Comparison of ENCODE assay signal across 21 cellular contexts in the genomic region with DNA sequence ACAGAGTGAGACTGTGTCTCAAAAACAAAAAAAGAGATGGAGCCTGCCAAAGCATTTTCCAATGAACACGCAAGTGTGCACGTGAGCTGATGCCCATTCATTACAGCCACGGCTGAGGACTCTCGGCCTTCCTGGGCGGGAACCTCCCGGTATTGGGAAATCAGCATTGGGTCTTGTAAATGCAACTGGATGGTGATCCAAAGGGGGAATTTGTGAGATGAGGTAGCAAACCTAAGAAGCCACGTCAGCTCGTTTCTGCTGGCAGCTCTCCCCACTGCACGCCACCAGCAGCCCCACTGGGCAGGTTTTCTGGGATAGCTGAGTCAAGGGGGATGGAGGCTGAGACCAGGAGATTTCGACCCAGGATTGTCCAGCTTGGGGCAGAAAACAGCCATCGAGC. TPM values are rescaled to one million over a fixed set of nuclear protein-coding genes. Genes with fewer than 3 reads are reported as not detected.
DNase-seq lines count a peak whose midpoint lies in the region; ATAC-seq, FAIRE-seq and TF ChIP-seq lines count a peak whose summit lies in the region.
"Had no signal": no experiment of that assay in that cellular context is flagged by ENCODE, and none has a peak within 500 bp of the region (broad histone marks: within the 10 kb centered on the region; RNA-seq: fewer than 3 reads in every experiment).

No MANE protein-coding gene starts in this region.

- H3K4me1 ChIP-seq in right cardiac atrium (ENCODE audit: control insufficient read depth, insufficient read depth, low read length): no peaks in the 10 kb centered on the region
- H3K4me1 ChIP-seq in spleen: no peaks in the 10 kb centered on the region
- H3K4me1 ChIP-seq: HAP-1, SJSA1 had no signal

- H3K36me3 ChIP-seq in spleen: peaks cover 0 to 6% (median 0%) of the 10 kb centered on the region in 6 donors
- H3K36me3 ChIP-seq: HAP-1 had no signal

- H3K4me3 Mint-ChIP-seq in CD14-positive monocyte (no peak overlapping the region), chondrocyte (ENCODE audit: unreplicated experiment) (no peak overlapping the region)
- H3K4me3 Mint-ChIP-seq: CD4-positive, alpha-beta T cell; GM23338; IgD-negative memory B cell had no signal

- H3K27ac ChIP-seq in right cardiac atrium (ENCODE audit: low read length) (no peak overlapping the region), spleen (no peak overlapping the region)
- H3K27ac ChIP-seq: SJSA1 had no signal

- H3K27me3 Mint-ChIP-seq in CD14-positive monocyte (ENCODE audit: low read depth in 3 of 3) (peaks cover 0 to 3% (median 3%) of the 10 kb centered on the region in 3 donors), chondrocyte (ENCODE audit: low read depth) (no peaks in the 10 kb centered on the region)
- H3K27me3 Mint-ChIP-seq: CD4-positive, alpha-beta T cell; IgD-negative memory B cell had no signal

- H3K9me3 Mint-ChIP-seq in CD14-positive monocyte (peaks cover 15 to 44% (median 33%) of the 10 kb centered on the region in 7 donors), chondrocyte (ENCODE audit: low read depth) (peaks cover 7% of the 10 kb centered on the region)
- H3K9me3 Mint-ChIP-seq: CD4-positive, alpha-beta T cell had no signal

- H3K9me3 ChIP-seq in right cardiac atrium (ENCODE audit: control insufficient read depth, low read length) (no peaks in the 10 kb centered on the region), spleen (peaks cover 0 to 28% (median 20%) of the 10 kb centered on the region in 8 donors)

- DNase-seq in CD14-positive monocyte (ENCODE audit: low spot score) (peak; percentile 4), chondrocyte (ENCODE audit: low spot score) (peak; percentile 25), right cardiac atrium (peak in 2 of 3 donors; percentile 5 to 18), spleen (peak; percentile 34), GM12891 (ENCODE audit: insufficient read length, low spot score) (no peak)
- DNase-seq: CD4-positive, alpha-beta T cell; COR-L47; DMS79; NCI-H1105; NCI-H146; NCI-H2029; NCI-H226; NCI-H510A treated with DMSO at 0.1 percent for 48 hours; NCI-H774; NK-92 treated with Interleukin-12 subunit alpha and Interleukin-12 subunit beta, amount 100 ng/mL, for 24 hours had no signal

- no peak for TF ChIP-seq POLR2A in spleen (IDR thresholded peaks at IDR 0.05)
- no peak for TF ChIP-seq POLR2A in GM12891 (IDR thresholded peaks at IDR 0.05; ENCODE audit: low read depth, low read length)

- H3K27ac Mint-ChIP-seq in CD14-positive monocyte: no peak overlapping the region
- H3K27ac Mint-ChIP-seq in chondrocyte (ENCODE audit: unreplicated experiment): no peak overlapping the region
- H3K27ac Mint-ChIP-seq: CD4-positive, alpha-beta T cell; GM23338 had no signal

- 89% methylated on average over 11 of the region's 11 CpGs for WGBS in right cardiac atrium
- WGBS in spleen, 5 donors: 80 to 94% (median 92%) methylated on average over 11 of the region's 11 CpGs

- no peaks in the 10 kb centered on the region for H3K4me1 Mint-ChIP-seq in CD14-positive monocyte
- no peaks in the 10 kb centered on the region for H3K4me1 Mint-ChIP-seq in chondrocyte (ENCODE audit: low read depth)
- H3K4me1 Mint-ChIP-seq: GM23338 had no signal

- TF ChIP-seq CTCF in CD14-positive monocyte (IDR thresholded peaks at IDR 0.05) (no peak), chondrocyte (IDR thresholded peaks at IDR 0.05) (no peak), spleen (IDR thresholded peaks at IDR 0.05 in 8 of 11, conservative IDR thresholded peaks at IDR 0.05 in 3 of 11) (no peak)

- ATAC-seq in right cardiac atrium: no peak
- ATAC-seq in HG03342 (IDR thresholded peaks at IDR 0.05; ENCODE audit: unreplicated experiment): no peak
- no peak for ATAC-seq in GM19397 (IDR thresholded peaks at IDR 0.05; ENCODE audit: unreplicated experiment)
- ATAC-seq: GM23338 had no signal

- H3K36me3 Mint-ChIP-seq in CD14-positive monocyte: no peaks in the 10 kb centered on the region
- peaks cover 16% of the 10 kb centered on the region for H3K36me3 Mint-ChIP-seq in chondrocyte (ENCODE audit: low read depth)

- FAIRE-seq in GM12891 (lab: Jason Lieb, UNC): no peak

- H3K4me3 ChIP-seq in right cardiac atrium (ENCODE audit: low read length) (no peak overlapping the region), spleen (no peak overlapping the region)
- H3K4me3 ChIP-seq: GM23338, HAP-1, SJSA1 had no signal

- intact Hi-C loops in CD14-positive monocyte (cut with micrococcal nuclease): no loop called here
- intact Hi-C loops in right cardiac atrium (cut with DNase I): no loop called here
- intact Hi-C loops in spleen (cut with DNase I; ENCODE audit: low total_unique reads): no loop called here

- H3K27me3 ChIP-seq in right cardiac atrium (ENCODE audit: control insufficient read depth, insufficient read depth): no peaks in the 10 kb centered on the region
- no peaks in the 10 kb centered on the region for H3K27me3 ChIP-seq in spleen (replicated peaks in 1 of 7)
- H3K27me3 ChIP-seq: SJSA1 had no signal

TF ChIP-seq in GM12891, 5 proteins besides CTCF, POLR2A, EP300 and RAD21:
- TF ChIP-seq TAF1 (IDR thresholded peaks at IDR 0.05; ENCODE audit: low read depth, low read length) (no peak), POU2F2 (IDR thresholded peaks at IDR 0.05; ENCODE audit: low read depth, low read length) (no peak), PAX5 (IDR thresholded peaks at IDR 0.05; ENCODE audit: insufficient read depth, low read length, severe bottlenecking) (no peak), POLR2AphosphoS5 (IDR thresholded peaks at IDR 0.05; ENCODE audit: low read depth, low read length) (no peak), SPI1 (IDR thresholded peaks at IDR 0.05; ENCODE audit: low read depth, low read length) (no peak)

RNA-seq across cellular contexts. Expression of gene C13orf46, which starts 11.5 kb away (rescaled TPM):
- under 1 TPM in 1 of 2 donors, not detected in 1; 0.05 TPM for polyA plus RNA-seq in CD14-positive monocyte
- 1.7 to 2.2 TPM (median 2.0 TPM) in 3 replicates for total RNA-seq in chondrocyte
- under 1 TPM; 0.21 to 0.76 (median 0.38) TPM for total RNA-seq in right cardiac atrium
- 0.20 TPM for polyA plus RNA-seq in right cardiac atrium
- 1 to 10 TPM in 5 of 7 donors, under 1 TPM in 2; 0.83 to 4.2 (median 2.6) TPM for total RNA-seq in spleen
- polyA plus RNA-seq in spleen: under 1 TPM; 0.09 to 0.70 (median 0.13) TPM
- polyA plus RNA-seq in GM12891 (2012; ENCODE audit: low read depth, missing spikeins): 0.15 TPM
- total RNA-seq: SJSA1 had no signal
